ENCODE assay signal across 22 cellular contexts in genomic region chr6:39903656-39904055, GRCh38. TPM values are rescaled to one million over a fixed set of nuclear protein-coding genes. Genes with fewer than 3 reads are reported as not detected.
"Had no signal": no experiment of that assay in that cellular context is flagged by ENCODE, and none has a peak within 500 bp of the region (broad histone marks: within the 10 kb centered on the region; RNA-seq: fewer than 3 reads in every experiment).

No MANE protein-coding gene starts in this region.

- H3K9me3 ChIP-seq: SK-N-SH had no signal

- H3K27ac ChIP-seq: RWPE1 had no signal

- H3K4me2 ChIP-seq: SK-N-SH had no signal

- H3K9ac ChIP-seq: SK-N-SH had no signal

- DNase-seq: KBM-7, MV-4-11, NCI-H1092, NCI-H1105 treated with DMSO at 0.1 percent for 48 hours, NCI-H1417 treated with DMSO at 0.1 percent for 48 hours, NCI-H146, NCI-H1694 treated with DMSO at 0.1 percent for 48 hours, NCI-H2029, NCI-H2081 treated with DMSO at 0.1 percent for 48 hours, NCI-H2171, NCI-H226, NCI-H446, NCI-H510A, NCI-H524 treated with DMSO at 0.1 percent for 48 hours, NCI-H69, NCI-H774, PC-3, SHP77, SK-N-SH had no signal

- ATAC-seq: Panc1, PC-3 had no signal

RNA-seq across cellular contexts. Expression of gene MOCS1, which starts 30.6 kb away (rescaled TPM):
- total RNA-seq: OCI-LY7 had no signal
